12 cellular contexts compared by ENCODE assay signal in genomic region chr17:77456271-77456950, GRCh38.
DNase-seq lines count a peak whose midpoint lies in the region; ATAC-seq, FAIRE-seq and TF ChIP-seq lines count a peak whose summit lies in the region.
"Had no signal": no experiment of that assay in that cellular context is flagged by ENCODE, and none has a peak within 500 bp of the region (broad histone marks: within the 10 kb centered on the region; RNA-seq: fewer than 3 reads in every experiment).

No MANE protein-coding gene starts in this region.

- peaks cover 0 to 4% of the 10 kb centered on the region in 2 donors for H3K9me3 Mint-ChIP-seq in stimulated activated naive B cell treated with anti-CD40 and anti-IgM and Interleukin-4, amounts not matched to agents 10 μg/mL and 1 μg/mL and 100 μg/mL, for 72 hours
- H3K9me3 Mint-ChIP-seq: GM23338 had no signal

- no peak for FAIRE-seq in D721Med (lab: Jason Lieb, UNC)

- no peak for ATAC-seq in stimulated activated naive B cell treated with anti-CD40 and anti-IgM and Interleukin-4, amounts not matched to agents 10 μg/mL and 1 μg/mL and 100 μg/mL, for 72 hours (replicated peaks)
- ATAC-seq: GM23338 had no signal

- H3K27ac Mint-ChIP-seq in stimulated activated naive B cell treated with anti-CD40 and anti-IgM and Interleukin-4, amounts not matched to agents 10 μg/mL and 1 μg/mL and 100 μg/mL, for 72 hours, result peak overlapping the region; percentile 99

- H3K4me3 ChIP-seq in esophagus muscularis mucosa, result no peak overlapping the region
- H3K4me3 ChIP-seq: adrenal gland, GM23338 had no signal

- H3K9me3 ChIP-seq in esophagus muscularis mucosa, result no peaks in the 10 kb centered on the region
- H3K9me3 ChIP-seq: adrenal gland had no signal

- peak overlapping the region in 3 of 4 donors; percentile 18 to 89 (median 34) for H3K27ac ChIP-seq in esophagus muscularis mucosa (replicated peaks in 1 of 4)

- H3K4me1 ChIP-seq in esophagus muscularis mucosa, result peaks cover 67 to 100% (median 99%) of the 10 kb centered on the region in 4 donors

- 96% methylated on average over 5 of the region's 18 CpGs for WGBS in esophagus muscularis mucosa

- H3K36me3 Mint-ChIP-seq in stimulated activated naive B cell treated with anti-CD40 and anti-IgM and Interleukin-4, amounts not matched to agents 10 μg/mL and 1 μg/mL and 100 μg/mL, for 72 hours, result peaks cover 54 to 67% of the 10 kb centered on the region in 2 donors

- H3K27me3 Mint-ChIP-seq in stimulated activated naive B cell treated with anti-CD40 and anti-IgM and Interleukin-4, amounts not matched to agents 10 μg/mL and 1 μg/mL and 100 μg/mL, for 72 hours, result no peaks in the 10 kb centered on the region

- TF ChIP-seq POLR2A in esophagus muscularis mucosa (IDR thresholded peaks at IDR 0.05; ENCODE audit: low read depth), result no peak

- peak; percentile 77 for DNase-seq in activated effector memory CD4-positive, alpha-beta T cell treated with anti-CD3 and anti-CD28 coated beads, Interleukin-2, amount 50 U/mL, for 16 hours
- DNase-seq in activated effector memory CD4-positive, alpha-beta T cell treated with Interleukin-2 at 50 U/mL for 16 hours, result no peak
- DNase-seq in T-helper 2 cell (peak in 3 of 5 experiments; percentile 38 to 68 (median 63)), esophagus muscularis mucosa (ENCODE audit: extremely low spot score) (no peak), D721Med (ENCODE audit: insufficient read length, low spot score) (no peak), activated gamma-delta T cell (lab: John Stamatoyannopoulos, UW) (no peak), midbrain (lab: John Stamatoyannopoulos, UW) (no peak)
- DNase-seq in stimulated activated naive B cell treated with anti-CD40 and anti-IgM and Interleukin-4, amounts not matched to agents 10 μg/mL and 1 μg/mL and 100 μg/mL, for 72 hours, result no peak
- DNase-seq: adrenal gland, KBM-7, NCI-H2081 treated with DMSO at 0.1 percent for 48 hours had no signal

- TF ChIP-seq EP300 in esophagus muscularis mucosa (IDR thresholded peaks at IDR 0.05), result no peak

- TF ChIP-seq CTCF in esophagus muscularis mucosa (IDR thresholded peaks at IDR 0.05), result no peak
- TF ChIP-seq CTCF in D721Med (IDR thresholded peaks at IDR 0.05; ENCODE audit: insufficient read depth, missing control alignments), result no peak

- intact Hi-C loops in esophagus muscularis mucosa (cut with DNase I), result no loop called here

- no peaks in the 10 kb centered on the region for H3K36me3 ChIP-seq in esophagus muscularis mucosa
- H3K36me3 ChIP-seq: adrenal gland had no signal

- peak overlapping the region in 1 of 2 donors; percentile 13 for H3K4me3 Mint-ChIP-seq in stimulated activated naive B cell treated with anti-CD40 and anti-IgM and Interleukin-4, amounts not matched to agents 10 μg/mL and 1 μg/mL and 100 μg/mL, for 72 hours
- H3K4me3 Mint-ChIP-seq: GM23338 had no signal

- H3K27me3 ChIP-seq in esophagus muscularis mucosa, result no peaks in the 10 kb centered on the region
- H3K27me3 ChIP-seq: adrenal gland had no signal

- H3K4me1 Mint-ChIP-seq in stimulated activated naive B cell treated with anti-CD40 and anti-IgM and Interleukin-4, amounts not matched to agents 10 μg/mL and 1 μg/mL and 100 μg/mL, for 72 hours, result peaks cover 62 to 93% of the 10 kb centered on the region in 2 donors

Comparison
In these comparisons a context has a peak if more than half of its experiments do, and no peak if none do; other contexts are left out.
1. DNase-seq: peak in activated effector memory CD4-positive, alpha-beta T cell treated with anti-CD3 and anti-CD28 coated beads, Interleukin-2, amount 50 U/mL, for 16 hours (single experiment) and T-helper 2 cell (3 of 5); none in activated effector memory CD4-positive, alpha-beta T cell treated with Interleukin-2 at 50 U/mL for 16 hours (single experiment), esophagus muscularis mucosa (single experiment), stimulated activated naive B cell treated with anti-CD40 and anti-IgM and Interleukin-4, amounts not matched to agents 10 μg/mL and 1 μg/mL and 100 μg/mL, for 72 hours (single experiment), D721Med (single experiment), activated gamma-delta T cell (single experiment) and midbrain (single experiment).